8 cellular contexts compared by ENCODE assay signal in the genomic region with DNA sequence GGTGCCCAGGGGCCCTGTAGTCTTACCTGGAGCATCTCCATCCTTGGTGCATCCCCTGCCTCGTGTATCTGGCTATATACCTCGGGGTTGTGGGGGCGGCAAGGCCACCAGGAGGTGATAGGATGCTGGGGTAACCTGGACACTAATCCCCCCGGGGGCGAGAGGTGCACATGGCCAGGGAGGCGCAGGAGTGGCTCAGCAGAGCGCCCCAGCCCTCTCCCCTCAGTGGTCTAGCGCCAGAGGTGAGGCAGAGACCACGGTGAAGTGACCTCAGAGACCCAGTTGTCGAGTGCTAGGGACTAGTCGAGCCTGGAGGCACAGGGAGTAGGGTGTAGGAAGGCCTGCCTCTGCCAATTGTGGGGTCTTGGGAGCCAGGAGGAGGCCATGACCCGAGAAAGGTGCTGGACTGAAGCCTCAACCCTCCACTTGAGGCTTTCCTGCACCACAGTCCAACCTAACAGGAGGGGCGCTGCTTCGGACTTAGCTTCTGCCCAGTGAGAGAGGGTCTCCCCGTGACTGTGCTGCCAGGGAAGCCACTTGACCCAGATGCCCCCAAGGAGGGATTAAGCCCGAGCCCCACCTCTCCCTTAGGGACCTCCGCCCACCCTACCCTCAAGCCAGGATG. TPM values are rescaled to one million over a fixed set of nuclear protein-coding genes. Genes with fewer than 3 reads are reported as not detected.
DNase-seq lines count a peak whose midpoint lies in the region; ATAC-seq and TF ChIP-seq lines count a peak whose summit lies in the region.

A gene (minus strand): TSS at position 51 of the 625 bp plus-strand sequence. CDS start 10 bp downstream, at position 41.

- H3K27me3 ChIP-seq in SJSA1 (replicated peaks) (no peaks in the 10 kb centered on the region), sigmoid colon (peaks cover 8 to 44% (median 31%) of the 10 kb centered on the region in 3 donors)

- intact Hi-C loops in sigmoid colon (cut with DNase I) = no loop called here
- intact Hi-C loops in sciatic nerve (cut with DNase I) = no loop called here

- H3K27ac ChIP-seq in SJSA1 = no peak within 1 kb of the TSS
- no peak within 1 kb of the TSS for H3K27ac ChIP-seq in sigmoid colon

- H3K4me1 ChIP-seq in SJSA1 (replicated peaks) (peaks cover 20% of the 10 kb centered on the region), sigmoid colon (peaks cover 0 to 25% (median 24%) of the 10 kb centered on the region in 4 donors)

- no peak for ATAC-seq in GM18498 (IDR thresholded peaks at IDR 0.05; ENCODE audit: unreplicated experiment)
- ATAC-seq in sciatic nerve = no peak

- DNase-seq in GM12865 (ENCODE audit: low read depth) (no peak), SJSA1 (ENCODE audit: low read depth in 1 of 2, low spot score in 2 of 2) (no peak), fibroblast of villous mesenchyme (ENCODE audit: low read depth) (no peak), sigmoid colon (no peak), sciatic nerve (ENCODE audit: low spot score) (no peak)
- no peak for DNase-seq in activated CD4-positive, CD25-positive, alpha-beta regulatory T cell treated with anti-CD3 and anti-CD28 coated beads, Interleukin-2, amount 50 U/mL, for 72 hours
- no peak for DNase-seq in stimulated activated CD4-positive, alpha-beta T cell treated with anti-CD3 and anti-CD28 coated beads, Interleukin-12 subunit alpha, Interleukin-12 subunit beta, amount 100 ng/mL, for 4 hours

- WGBS in sigmoid colon, 2 donors = 63 to 74% methylated on average over 17 of the region's 17 CpGs

- H3K36me3 ChIP-seq in SJSA1 = peaks cover 36% of the 10 kb centered on the region
- H3K36me3 ChIP-seq in sigmoid colon = peaks cover 0 to 35% (median 2%) of the 10 kb centered on the region in 4 donors

- H3K4me3 ChIP-seq in GM12865 (ENCODE audit: low read depth, low read length) = peak within 1 kb of the TSS; percentile 0
- peak within 1 kb of the TSS; percentile 43 for H3K4me3 ChIP-seq in SJSA1
- H3K4me3 ChIP-seq in fibroblast of villous mesenchyme (ENCODE audit: low read depth, low read length) = peak within 1 kb of the TSS; percentile 55
- peak within 1 kb of the TSS; percentile 14 to 50 (median 40) for H3K4me3 ChIP-seq in sigmoid colon

- TF ChIP-seq POLR2A in sigmoid colon (IDR thresholded peaks at IDR 0.05) = no peak

- 0 out of 2 replicates have a peak, but pooled peaks cover 3% of the 10 kb centered on the region for H3K9me3 ChIP-seq in SJSA1 (replicated peaks)
- no peaks in the 10 kb centered on the region for H3K9me3 ChIP-seq in sigmoid colon

- no peak for TF ChIP-seq EP300 in sigmoid colon (IDR thresholded peaks at IDR 0.05)

- TF ChIP-seq CTCF in GM12865 (IDR thresholded peaks at IDR 0.05; ENCODE audit: insufficient read depth, low read depth, low read length, missing control alignments) = no peak
- TF ChIP-seq CTCF in fibroblast of villous mesenchyme (IDR thresholded peaks at IDR 0.05; ENCODE audit: insufficient read depth, low read depth, low read length) = no peak
- TF ChIP-seq CTCF in sigmoid colon (IDR thresholded peaks at IDR 0.05) = no peak

RNA-seq across cellular contexts. Expression of the gene that starts here (rescaled TPM):
- 0.34 TPM in 1 of 2 replicates, not detected in the other for total RNA-seq in SJSA1 (2014; rRNA removed; shearing (Covaris generic))
- total RNA-seq in fibroblast of villous mesenchyme (0.32 TPM in 1 of 2 replicates, not detected in the other), sigmoid colon (not detected), sciatic nerve (not detected)
- polyA plus RNA-seq in sigmoid colon = not detected

Comparison
In these comparisons a context has a peak if more than half of its experiments do, and no peak if none do; other contexts are left out.
1. H3K4me3 ChIP-seq: peak in every context shown above with its lines; median percentile 55 in fibroblast of villous mesenchyme; 43 in SJSA1; 40 in sigmoid colon; 0 in GM12865.